In genomic region chr22:50531546-50532352, GRCh38 we compare ENCODE assay signal across 8 cellular contexts. TPM values are rescaled to one million over a fixed set of nuclear protein-coding genes. Genes with fewer than 3 reads are reported as not detected.
DNase-seq lines count a peak whose midpoint lies in the region; ATAC-seq and TF ChIP-seq lines count a peak whose summit lies in the region.

No MANE protein-coding gene starts in this region.

- in situ Hi-C loops in Caki2 (cut with HindIII; ENCODE audit: low pct_unique_long_range_greater_than_20kb, low sequenced_read_pairs) (no loop called here), brain microvascular endothelial cell (cut with HindIII; ENCODE audit: low pct_ligation_motif_present, low sequenced_read_pairs) (no loop called here)

- H3K36me3 ChIP-seq in brain microvascular endothelial cell (replicated peaks): no peaks in the 10 kb centered on the region
- no peaks in the 10 kb centered on the region for H3K36me3 ChIP-seq in iPS-20b (ENCODE audit: insufficient read depth, low read depth, low read length)

- H3K4me3 ChIP-seq in brain microvascular endothelial cell (ENCODE audit: low read depth, low read length): peak overlapping the region; percentile 48
- H3K4me3 ChIP-seq in iPS-20b (ENCODE audit: low read length): peak overlapping the region; percentile 61; the same call in 1 of the 2 replicates
- H3K4me3 ChIP-seq in skin epidermis: peak overlapping the region; percentile 54 to 87 (median 67)

- DNase-seq in Caki2 (ENCODE audit: low read depth): peak; percentile 79
- peak in 4 of 5 donors; percentile 47 to 86 (median 57) for DNase-seq in T-helper 1 cell
- DNase-seq in brain microvascular endothelial cell: peak; percentile 57
- no peak for DNase-seq in NCI-H1436 treated with DMSO at 0.1 percent for 48 hours (lab: John Stamatoyannopoulos, UW)
- DNase-seq in cerebellar nuclear complex (lab: John Stamatoyannopoulos, UW): no peak

- H3K9me3 ChIP-seq in iPS-20b (ENCODE audit: insufficient read depth, low read depth, low read length): no peaks in the 10 kb centered on the region

- no peak for TF ChIP-seq CTCF in brain microvascular endothelial cell (IDR thresholded peaks at IDR 0.05; ENCODE audit: low read depth, low read length, missing control alignments)

- no peak overlapping the region for H3K9ac ChIP-seq in iPS-20b (ENCODE audit: low read depth, low read length)

- peaks cover under 1% of the 10 kb centered on the region; the same call in 1 of the 2 replicates for H3K4me1 ChIP-seq in iPS-20b (ENCODE audit: insufficient read depth, low read length)

- H3K27me3 ChIP-seq in brain microvascular endothelial cell (replicated peaks) (no peaks in the 10 kb centered on the region), iPS-20b (ENCODE audit: insufficient read depth, low read length) (peaks cover 72% of the 10 kb centered on the region)

- peak; percentile 29 for ATAC-seq in HG02798 (IDR thresholded peaks at IDR 0.05; ENCODE audit: poor library complexity, unreplicated experiment)

- H3K27ac ChIP-seq in brain microvascular endothelial cell: peak overlapping the region; percentile 34
- H3K27ac ChIP-seq in iPS-20b (ENCODE audit: low read length): no peak overlapping the region
- H3K27ac ChIP-seq in skin epidermis: peak overlapping the region; percentile 91 to 100 (median 99)

RNA-seq across cellular contexts. Expression of gene TYMP, which starts 1.9 kb away (rescaled TPM):
- 104 and 118 TPM in 2 replicates for total RNA-seq in Caki2 (2014; rRNA removed; shearing (Covaris generic); ENCODE audit: low replicate concordance)

RNA-seq across cellular contexts. Expression of gene SCO2, which starts 6.4 kb away (rescaled TPM):
- 4.9 TPM in 1 of 2 replicates, not detected in the other for total RNA-seq in Caki2 (2014; rRNA removed; shearing (Covaris generic); ENCODE audit: low replicate concordance)

RNA-seq across cellular contexts. Expression of gene KLHDC7B, which starts 13.9 kb away (rescaled TPM):
- total RNA-seq in Caki2 (2014; rRNA removed; shearing (Covaris generic); ENCODE audit: low replicate concordance): not detected in 2 replicates

RNA-seq across cellular contexts. Expression of gene NCAPH2, which starts 23.7 kb away (rescaled TPM):
- 133 and 152 TPM in 2 replicates for total RNA-seq in Caki2 (2014; rRNA removed; shearing (Covaris generic); ENCODE audit: low replicate concordance)

RNA-seq across cellular contexts. Expression of gene LMF2, which starts 24.2 kb away (rescaled TPM):
- 112 and 117 TPM in 2 replicates for total RNA-seq in Caki2 (2014; rRNA removed; shearing (Covaris generic); ENCODE audit: low replicate concordance)

Comparison
In these comparisons a context has a peak if more than half of its experiments do, and no peak if none do; other contexts are left out.
1. DNase-seq: peak in Caki2 (single experiment), T-helper 1 cell (4 of 5) and brain microvascular endothelial cell (single experiment); none in NCI-H1436 treated with DMSO at 0.1 percent for 48 hours (single experiment) and cerebellar nuclear complex (0 of 2).
2. Peak in every context shown above with its lines, with median percentiles within 50 percentile points of each other: H3K4me3 ChIP-seq.